ENCODE assay signal across 1 cellular context in genomic region chr12:40226652-40227051, GRCh38.
TF ChIP-seq lines count a peak whose summit lies in the region.

No MANE protein-coding gene starts in this region.

TF ChIP-seq in A549, 52 proteins besides CTCF, POLR2A, EP300 and RAD21 (continued from another document):
- no peak for TF ChIP-seq REST (IDR thresholded peaks at IDR 0.05)
- TF ChIP-seq RFX5 (IDR thresholded peaks at IDR 0.05) = no peak
- TF ChIP-seq MAX (IDR thresholded peaks at IDR 0.05) = peak; percentile 36; the same call in 1 of the 2 replicates
TF ChIP-seq in A549: peak in this region for 5.
